ENCODE assay signal across 27 cellular contexts in genomic region chr2:230761704-230762103, GRCh38.
"Had no signal": no experiment of that assay in that cellular context is flagged by ENCODE, and none has a peak within 500 bp of the region (broad histone marks: within the 10 kb centered on the region; RNA-seq: fewer than 3 reads in every experiment).

No MANE protein-coding gene starts in this region.

- H3K9me3 Mint-ChIP-seq: naive B cell; naive thymus-derived CD8-positive, alpha-beta T cell; natural killer cell treated with Interleukin-12 subunit alpha and Interleukin-12 subunit beta and Interleukin-15 and Interleukin-18, amount 100 ng/mL, for 72 hours; nephron progenitor cell; neural crest cell; stimulated activated memory B cell treated with anti-CD40 and anti-IgM and Interleukin-4, amounts not matched to agents 10 μg/mL and 1 μg/mL and 100 μg/mL, for 72 hours; stimulated activated naive CD8-positive, alpha-beta T cell treated with anti-CD3 and anti-CD28 coated beads, Interleukin-15, amount 100 ng/mL, for 72 hours had no signal

- H3K4me3 Mint-ChIP-seq: naive B cell; naive thymus-derived CD8-positive, alpha-beta T cell; natural killer cell treated with Interleukin-12 subunit alpha and Interleukin-12 subunit beta and Interleukin-15 and Interleukin-18, amount 100 ng/mL, for 72 hours; nephron progenitor cell; neural crest cell; stimulated activated memory B cell treated with anti-CD40 and anti-IgM and Interleukin-4, amounts not matched to agents 10 μg/mL and 1 μg/mL and 100 μg/mL, for 72 hours; stimulated activated naive CD8-positive, alpha-beta T cell treated with anti-CD3 and anti-CD28 coated beads, Interleukin-15, amount 100 ng/mL, for 72 hours had no signal

- H3K27me3 Mint-ChIP-seq: naive B cell; naive thymus-derived CD8-positive, alpha-beta T cell; natural killer cell treated with Interleukin-12 subunit alpha and Interleukin-12 subunit beta and Interleukin-15 and Interleukin-18, amount 100 ng/mL, for 72 hours; progenitor cell of endocrine pancreas; stimulated activated memory B cell treated with anti-CD40 and anti-IgM and Interleukin-4, amounts not matched to agents 10 μg/mL and 1 μg/mL and 100 μg/mL, for 72 hours; stimulated activated naive CD8-positive, alpha-beta T cell treated with anti-CD3 and anti-CD28 coated beads, Interleukin-15, amount 100 ng/mL, for 72 hours had no signal

- ATAC-seq: sciatic nerve had no signal

- FAIRE-seq: urothelium cell line had no signal

- DNase-seq: naive B cell; occipital lobe; ovary; posterior cingulate gyrus; psoas muscle; right cardiac atrium; spleen; stimulated activated naive CD4-positive, alpha-beta T cell; substantia nigra; testis; tibial artery had no signal

- H2AFZ ChIP-seq: parathyroid adenoma had no signal

- H3K9ac ChIP-seq: parathyroid adenoma had no signal

- H3K4me1 Mint-ChIP-seq: neural crest cell had no signal

- H3K27ac Mint-ChIP-seq: progenitor cell of endocrine pancreas had no signal

- H3K9me3 ChIP-seq: ovary, psoas muscle, spleen, suprapubic skin, testis, tibial artery, transverse colon, upper lobe of left lung, vagina had no signal

- H3K4me2 ChIP-seq: smooth muscle cell had no signal

- H3K4me1 ChIP-seq: testis had no signal

- H3K36me3 ChIP-seq: ovary had no signal

- H3K27me3 ChIP-seq: ovary, spleen, suprapubic skin, testis, tibial artery, transverse colon, upper lobe of left lung, vagina had no signal

- H3K4me3 ChIP-seq: ovary, psoas muscle, skin epidermis, smooth muscle cell, spleen, suprapubic skin, testis, tibial artery, transverse colon, upper lobe of left lung, vagina had no signal

- H3K27ac ChIP-seq: ovary, parathyroid adenoma, psoas muscle, skin epidermis, spleen, suprapubic skin, testis, tibial artery, transverse colon, upper lobe of left lung, vagina had no signal
